In the genomic region with DNA sequence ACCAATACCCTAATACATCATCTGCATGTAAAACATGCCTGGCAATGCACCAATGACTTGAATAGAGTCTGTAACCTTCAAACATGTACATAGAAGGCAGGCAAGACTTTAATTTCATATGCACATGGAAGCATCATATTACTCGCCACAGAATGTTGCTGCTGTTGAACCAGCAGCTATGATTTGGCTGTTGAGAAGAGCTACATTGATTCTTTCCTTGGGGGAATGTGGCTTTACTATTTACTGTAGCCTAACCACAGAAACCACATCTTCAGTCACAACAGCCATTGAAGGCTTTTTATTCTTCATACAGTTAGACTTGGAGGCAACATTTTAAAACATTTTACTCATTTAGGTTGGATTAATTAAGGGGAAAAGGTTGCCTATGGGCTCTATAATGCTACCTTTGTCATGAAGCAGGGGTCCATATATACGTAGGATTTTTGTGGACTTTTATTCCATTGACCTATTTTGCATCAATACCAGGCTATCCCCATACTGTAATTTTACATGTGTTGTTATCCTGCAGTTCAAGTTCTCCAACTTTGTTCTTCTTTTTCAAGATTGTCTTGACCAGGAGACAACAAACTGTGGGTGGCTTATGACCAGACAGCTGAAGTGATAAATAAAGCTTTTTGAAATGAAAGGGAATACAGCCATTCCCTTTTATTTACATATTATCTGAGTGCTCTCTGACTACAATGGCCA, we compare ENCODE assay signal across 15 cellular contexts.
DNase-seq lines count a peak whose midpoint lies in the region; ATAC-seq, FAIRE-seq and TF ChIP-seq lines count a peak whose summit lies in the region.
"Had no signal": no experiment of that assay in that cellular context is flagged by ENCODE, and none has a peak within 500 bp of the region (broad histone marks: within the 10 kb centered on the region; RNA-seq: fewer than 3 reads in every experiment).

No MANE protein-coding gene starts in this region.

- 0% methylated on average over 2 of the region's 2 CpGs for WGBS in GM12878 (ENCODE audit: insufficient coverage, insufficient replicate concordance, low lambda C conversion rate, missing lambda C conversion rate)

- no peaks in the 10 kb centered on the region for H3K9me3 ChIP-seq in GM12878 (replicated peaks; ENCODE audit: control insufficient read depth, insufficient read depth, low read length)
- H3K9me3 ChIP-seq: gastroesophageal sphincter, testis had no signal

- no peak overlapping the region for H3K9ac ChIP-seq in GM12878 (ENCODE audit: control insufficient read depth, insufficient read depth, low read length)
- H3K9ac ChIP-seq: neural progenitor cell had no signal

- no peak for TF ChIP-seq RAD21 in GM12878 (IDR thresholded peaks at IDR 0.05; ENCODE audit: insufficient read depth, low read depth, low read length)

- no peaks in the 10 kb centered on the region; a peak in 1 of 4 replicates for H3K27me3 ChIP-seq in GM12878 (replicated peaks in 1 of 2; ENCODE audit: control insufficient read depth in 2 of 2, insufficient read depth in 2 of 2, low read length in 1 of 2)
- H3K27me3 ChIP-seq: gastroesophageal sphincter, neural progenitor cell, testis had no signal

- no peak overlapping the region for H3K4me2 ChIP-seq in GM12878 (ENCODE audit: control insufficient read depth, insufficient read depth)
- H3K4me2 ChIP-seq: neural progenitor cell had no signal

- DNase-seq in A172 (ENCODE audit: low spot score), result peak; percentile 31
- peak; percentile 10 for DNase-seq in H54 (ENCODE audit: insufficient read length, low spot score)
- peak; percentile 73 to 78 for DNase-seq in NCI-H526 (lab: John Stamatoyannopoulos, UW)
- DNase-seq in GM12878 (ENCODE audit: low read depth, low spot score), result no peak
- DNase-seq in cerebellar cortex (ENCODE audit: low spot score), result no peak
- DNase-seq in activated CD8-positive, alpha-beta memory T cell treated with anti-CD3 and anti-CD28 coated beads, Interleukin-2, amount 50 U/mL, for 4 hours, result no peak
- DNase-seq in T1000 (lab: John Stamatoyannopoulos, UW), result no peak
- no peak for DNase-seq in stimulated activated CD4-positive, alpha-beta T cell treated with anti-CD3 and anti-CD28 coated beads, Interleukin-12 subunit alpha, Interleukin-12 subunit beta, amount 100 ng/mL, for 4 hours
- DNase-seq: ACHN; central memory CD4-positive, alpha-beta T cell; Kasumi-1; NCI-H2171; testis had no signal

- no peaks in the 10 kb centered on the region for H3K36me3 ChIP-seq in GM12878 (ENCODE audit: control insufficient read depth in 2 of 2, insufficient read depth in 2 of 2, low read length in 1 of 2)
- H3K36me3 ChIP-seq: gastroesophageal sphincter, neural progenitor cell had no signal

- TF ChIP-seq POLR2A in H54 (IDR thresholded peaks at IDR 0.05; ENCODE audit: low read depth, low read length), result no peak
- TF ChIP-seq POLR2A in GM12878 (IDR thresholded peaks at IDR 0.05; ENCODE audit: low read depth, low read length), result no peak

- in situ Hi-C loops in GM12878 (cut with MboI), result no loop called here

- TF ChIP-seq CTCF in GM12878 (IDR thresholded peaks at IDR 0.05 in 2 of 3, conservative IDR thresholded peaks at IDR 0.05 in 1 of 3; ENCODE audit: control insufficient read depth in 2 of 3, extremely low read depth in 1 of 3, insufficient read depth in 1 of 3, low read depth in 3 of 3, low read length in 3 of 3), result no peak

- H2AFZ ChIP-seq in GM12878 (ENCODE audit: control insufficient read depth, low read depth, low read length), result no peak overlapping the region
- H2AFZ ChIP-seq: neural progenitor cell had no signal

- RAD21 ChIA-PET in GM12878 (lab: Charles Lee; ENCODE audit: unreplicated experiment), result no interaction called here

- CTCF ChIA-PET in GM12878 (lab: Yijun Ruan, JAX), result interaction anchor here (1.4 to 1.9 kb wide), 3 partner anchors 35 to 44 kb away, joined by 3 to 6 read pairs (median 4); no protein-coding TSS in a partner anchor

- H3K4me1 ChIP-seq in GM12878 (ENCODE audit: control insufficient read depth, insufficient read depth, low read length), result no peaks in the 10 kb centered on the region
- H3K4me1 ChIP-seq: gastroesophageal sphincter, neural progenitor cell, testis had no signal

- POLR2A ChIA-PET in GM12878 (lab: Charles Lee), result interaction anchor here (1.6 kb wide), 1 partner anchor 13 kb away, joined by 4 read pairs; no protein-coding TSS in a partner anchor

- SMC1A ChIA-PET in GM12878 (lab: Charles Lee; ENCODE audit: uncharacterized antibody, unreplicated experiment), result interaction anchor here (0.7 to 1.1 kb wide), 4 partner anchors 10 to 238 kb away, joined by 3 to 4 read pairs (median 4); no protein-coding TSS in a partner anchor

- BruUV-seq in GM12878 (replicated peaks; lab: Mats Ljungman, UMichigan), result no TSS peak

- intact Hi-C loops in GM12878 (cut with micrococcal nuclease; ENCODE audit: unreplicated experiment), result no loop called here

- TF ChIP-seq EP300 in GM12878 (IDR thresholded peaks at IDR 0.05; ENCODE audit: borderline replicate concordance in 1 of 2, control insufficient read depth in 1 of 2, low read depth in 2 of 2, low read length in 2 of 2), result no peak

- FAIRE-seq in H54 (lab: Jason Lieb, UNC), result peak; percentile 27
- no peak for FAIRE-seq in GM12878 (lab: Jason Lieb, UNC)

- ATAC-seq in GM12878, result peak; percentile 30
- ATAC-seq: gastroesophageal sphincter had no signal

- no peaks in the 10 kb centered on the region for H4K20me1 ChIP-seq in GM12878 (ENCODE audit: control insufficient read depth, insufficient read depth)

- no peak overlapping the region for H3K27ac ChIP-seq in GM12878 (ENCODE audit: control insufficient read depth, insufficient read depth)
- H3K27ac ChIP-seq: gastroesophageal sphincter, neural progenitor cell, testis had no signal

- H3K4me3 ChIP-seq in GM12878, result no peak overlapping the region
- H3K4me3 ChIP-seq: gastroesophageal sphincter, neural progenitor cell, testis had no signal

- no peaks in the 10 kb centered on the region for H3K79me2 ChIP-seq in GM12878 (ENCODE audit: control insufficient read depth, insufficient read depth, low read length)

TF ChIP-seq in GM12878, 131 proteins besides CTCF, POLR2A, EP300 and RAD21:
- TF ChIP-seq RUNX3 (IDR thresholded peaks at IDR 0.05; ENCODE audit: low read length) (peak; percentile 37), NRF1 (conservative IDR thresholded peaks at IDR 0.05; ENCODE audit: low read depth, low read length) (no peak), ZBTB40 (IDR thresholded peaks at IDR 0.05; ENCODE audit: borderline replicate concordance) (peak; percentile 22; the same call in 1 of the 2 replicates)

Comparison
In these comparisons a context has a peak if more than half of its experiments do, and no peak if none do; other contexts are left out.
1. DNase-seq: peak in A172 (single experiment), H54 (single experiment) and NCI-H526 (2 of 2); none in GM12878 (single experiment), cerebellar cortex (single experiment), activated CD8-positive, alpha-beta memory T cell treated with anti-CD3 and anti-CD28 coated beads, Interleukin-2, amount 50 U/mL, for 4 hours (single experiment), T1000 (single experiment) and stimulated activated CD4-positive, alpha-beta T cell treated with anti-CD3 and anti-CD28 coated beads, Interleukin-12 subunit alpha, Interleukin-12 subunit beta, amount 100 ng/mL, for 4 hours (single experiment).